In genomic region chr7:154412105-154412504, GRCh38 we compare ENCODE assay signal across 34 cellular contexts.
"Had no signal": no experiment of that assay in that cellular context is flagged by ENCODE, and none has a peak within 500 bp of the region (broad histone marks: within the 10 kb centered on the region; RNA-seq: fewer than 3 reads in every experiment).

No MANE protein-coding gene starts in this region.

- H3K4me3 ChIP-seq: adrenal gland, ascending aorta, body of pancreas, breast epithelium, cardiac muscle cell had no signal

- ATAC-seq: activated naive CD4-positive, alpha-beta T cell treated with anti-CD3 and anti-CD28 coated beads, Interleukin-2, amount 50 U/mL, for 72 hours; activated naive CD8-positive, alpha-beta T cell treated with anti-CD3 and anti-CD28 coated beads, Interleukin-2, amount 50 U/mL, for 24 hours; activated T-cell treated with anti-CD3 and anti-CD28 coated beads, Interleukin-2, amount 50 U/mL, for 4 hours; activated T-cell treated with anti-CD3 and anti-CD28 coated beads, Interleukin-2, amount 50 U/mL, for 72 hours; activated T-helper 17 cell treated with anti-CD3 and anti-CD28 coated beads, Interleukin-2, amount 50 U/mL, for 72 hours; body of pancreas had no signal

- DNase-seq: activated effector memory CD4-positive, alpha-beta T cell treated with anti-CD3 and anti-CD28 coated beads, Interleukin-2, amount 50 U/mL, for 16 hours; activated effector memory CD4-positive, alpha-beta T cell treated with Interleukin-2 at 50 U/mL for 16 hours; activated gamma-delta T cell; activated gamma-delta T cell treated with Interleukin-2 at 50 U/mL for 16 hours; activated naive CD4-positive, alpha-beta T cell; activated naive CD4-positive, alpha-beta T cell treated with anti-CD3 and anti-CD28 coated beads for 36 hours; activated naive CD4-positive, alpha-beta T cell treated with anti-CD3 and anti-CD28 coated beads, Interleukin-2, amount 10 ng/mL, durations not matched to agents 7 days and 5 days; activated naive CD4-positive, alpha-beta T cell treated with anti-CD3 and anti-CD28 coated beads, Interleukin-2, amount 50 U/mL, for 16 hours; activated naive CD4-positive, alpha-beta T cell treated with Interleukin-2 at 50 U/mL for 16 hours; activated naive CD8-positive, alpha-beta T cell treated with anti-CD3 and anti-CD28 coated beads for 36 hours; activated naive CD8-positive, alpha-beta T cell treated with anti-CD3 and anti-CD28 coated beads, Interleukin-2, amount 10 ng/mL, durations not matched to agents 7 days and 5 days; activated naive CD8-positive, alpha-beta T cell treated with anti-CD3 and anti-CD28 coated beads, Interleukin-2, amount 50 U/mL, for 24 hours; activated T-cell treated with anti-CD3 and anti-CD28 coated beads for 4 hours; activated T-cell treated with anti-CD3 and anti-CD28 coated beads, Interleukin-2, amount 50 U/mL, for 1 hour; activated T-cell treated with anti-CD3 and anti-CD28 coated beads, Interleukin-2, amount 50 U/mL, for 24 hours; activated T-cell treated with anti-CD3 and anti-CD28 coated beads, Interleukin-2, amount 50 U/mL, for 4 hours; activated T-cell treated with anti-CD3 and anti-CD28 coated beads, Interleukin-2, amount 50 U/mL, for 48 hours; activated T-cell treated with anti-CD3 and anti-CD28 coated beads, Interleukin-2, amount 50 U/mL, for 72 hours; adrenal gland; amniotic stem cell; amygdala; anterior cingulate cortex; body of pancreas; brain microvascular endothelial cell; caudate nucleus; central memory CD4-positive, alpha-beta T cell; cerebellar nuclear complex had no signal

- FAIRE-seq: astrocyte, bronchial epithelial cell had no signal

- H3K27me3 ChIP-seq: adrenal gland, ascending aorta, body of pancreas, brain microvascular endothelial cell, breast epithelium, cardiac muscle cell had no signal

- H3K9me3 ChIP-seq: adrenal gland, ascending aorta, body of pancreas, breast epithelium had no signal

- H3K36me3 ChIP-seq: adrenal gland, ascending aorta, brain microvascular endothelial cell, breast epithelium, cardiac muscle cell had no signal

- H3K4me1 ChIP-seq: adrenal gland, ascending aorta, body of pancreas, breast epithelium had no signal

- H3K27ac ChIP-seq: adrenal gland, ascending aorta, body of pancreas, brain microvascular endothelial cell, breast epithelium, cardiac muscle cell had no signal
